In genomic region chr2:86010083-86010482, GRCh38 we compare ENCODE assay signal across 32 cellular contexts.
"Had no signal": no experiment of that assay in that cellular context is flagged by ENCODE, and none has a peak within 500 bp of the region (broad histone marks: within the 10 kb centered on the region; RNA-seq: fewer than 3 reads in every experiment).

No MANE protein-coding gene starts in this region.

- ATAC-seq: activated CD8-positive, alpha-beta T cell treated with anti-CD3 and anti-CD28 coated beads for 36 hours; activated naive CD4-positive, alpha-beta T cell treated with anti-CD3 and anti-CD28 coated beads, Interleukin-2, amount 50 U/mL, for 72 hours; activated T-cell treated with anti-CD3 and anti-CD28 coated beads, Interleukin-2, amount 50 U/mL, for 4 hours; activated T-cell treated with anti-CD3 and anti-CD28 coated beads, Interleukin-2, amount 50 U/mL, for 72 hours; activated T-helper 17 cell treated with anti-CD3 and anti-CD28 coated beads, Interleukin-2, amount 50 U/mL, for 72 hours; body of pancreas had no signal

- H3K27ac ChIP-seq: adrenal gland, body of pancreas, brain microvascular endothelial cell, breast epithelium, cardiac muscle cell, VCaP had no signal

- H3K4me1 ChIP-seq: adrenal gland, breast epithelium had no signal

- H3K4me3 ChIP-seq: adrenal gland, body of pancreas, breast epithelium, cardiac muscle cell had no signal

- H3K9me3 ChIP-seq: adrenal gland had no signal

- H3K36me3 ChIP-seq: adrenal gland, brain microvascular endothelial cell, breast epithelium, cardiac muscle cell had no signal

- DNase-seq: activated B cell treated with CpG ODN at 0.5 μM for 24 hours; activated CD4-positive, alpha-beta memory T cell treated with anti-CD3 and anti-CD28 coated beads for 36 hours; activated CD4-positive, alpha-beta T cell treated with anti-CD3 and anti-CD28 coated beads for 4 hours; activated CD4-positive, alpha-beta T cell treated with anti-CD3 and anti-CD28 coated beads, Interleukin-2, amount 10 ng/mL, durations not matched to agents 24 days and 14 days; activated CD4-positive, alpha-beta T cell treated with anti-CD3 and anti-CD28 coated beads, Interleukin-2, amount 50 U/mL, for 1 hour; activated CD4-positive, alpha-beta T cell treated with anti-CD3 and anti-CD28 coated beads, Interleukin-2, amount 50 U/mL, for 4 hours; activated CD8-positive, alpha-beta memory T cell treated with anti-CD3 and anti-CD28 coated beads, Interleukin-2, amount 50 U/mL, for 4 hours; activated CD8-positive, alpha-beta T cell treated with anti-CD3 and anti-CD28 coated beads for 36 hours; activated effector memory CD4-positive, alpha-beta T cell treated with anti-CD3 and anti-CD28 coated beads, Interleukin-2, amount 50 U/mL, for 16 hours; activated gamma-delta T cell treated with Interleukin-2 at 50 U/mL for 16 hours; activated naive CD4-positive, alpha-beta T cell; activated naive CD4-positive, alpha-beta T cell treated with anti-CD3 and anti-CD28 coated beads for 36 hours; activated naive CD4-positive, alpha-beta T cell treated with anti-CD3 and anti-CD28 coated beads, Interleukin-2, amount 50 U/mL, for 16 hours; activated naive CD8-positive, alpha-beta T cell treated with anti-CD3 and anti-CD28 coated beads for 36 hours; activated T-cell treated with anti-CD3 and anti-CD28 coated beads for 4 hours; activated T-cell treated with anti-CD3 and anti-CD28 coated beads, Interleukin-2, amount 50 U/mL, for 1 hour; activated T-cell treated with anti-CD3 and anti-CD28 coated beads, Interleukin-2, amount 50 U/mL, for 4 hours; activated T-cell treated with anti-CD3 and anti-CD28 coated beads, Interleukin-2, amount 50 U/mL, for 72 hours; adrenal gland; amniotic stem cell; body of pancreas; brain microvascular endothelial cell; caudate nucleus; cerebellar nuclear complex; T-helper 1 cell; T-helper 2 cell; T-helper 9 cell had no signal

- H3K27me3 ChIP-seq: adrenal gland, body of pancreas, brain microvascular endothelial cell, breast epithelium, cardiac muscle cell had no signal
